Comparison of ENCODE assay signal across 26 cellular contexts in genomic region chr22:29039148-29039547, GRCh38. TPM values are rescaled to one million over a fixed set of nuclear protein-coding genes. Genes with fewer than 3 reads are reported as not detected.
"Had no signal": no experiment of that assay in that cellular context is flagged by ENCODE, and none has a peak within 500 bp of the region (broad histone marks: within the 10 kb centered on the region; RNA-seq: fewer than 3 reads in every experiment).

No MANE protein-coding gene starts in this region.

- H3K4me3 ChIP-seq: gastroesophageal sphincter, heart right ventricle, right atrium auricular region, smooth muscle cell, suprapubic skin had no signal

- H3K4me3 Mint-ChIP-seq: activated CD8-positive, alpha-beta T cell treated with anti-CD3 and anti-CD28 coated beads, Interleukin-2, amount 10 ng/mL, durations not matched to agents 7 days and 5 days; activated naive CD8-positive, alpha-beta T cell treated with anti-CD3 and anti-CD28 coated beads for 36 hours; effector memory CD8-positive, alpha-beta T cell; natural killer cell; T-helper 17 cell had no signal

- H3K36me3 Mint-ChIP-seq: activated naive CD8-positive, alpha-beta T cell treated with anti-CD3 and anti-CD28 coated beads for 36 hours; natural killer cell had no signal

- ATAC-seq: activated CD8-positive, alpha-beta T cell treated with anti-CD3 and anti-CD28 coated beads, Interleukin-2, amount 10 ng/mL, durations not matched to agents 7 days and 5 days; effector memory CD8-positive, alpha-beta T cell; gastroesophageal sphincter; left cardiac atrium; natural killer cell; T-helper 17 cell had no signal

- H3K27ac Mint-ChIP-seq: activated CD8-positive, alpha-beta T cell treated with anti-CD3 and anti-CD28 coated beads, Interleukin-2, amount 10 ng/mL, durations not matched to agents 7 days and 5 days; activated naive CD8-positive, alpha-beta T cell treated with anti-CD3 and anti-CD28 coated beads for 36 hours; effector memory CD8-positive, alpha-beta T cell; natural killer cell; progenitor cell of endocrine pancreas; T-helper 17 cell had no signal

- H3K27me3 Mint-ChIP-seq: progenitor cell of endocrine pancreas, T-helper 17 cell had no signal

- H3K36me3 ChIP-seq: suprapubic skin had no signal

- H3K4me1 Mint-ChIP-seq: activated naive CD8-positive, alpha-beta T cell treated with anti-CD3 and anti-CD28 coated beads for 36 hours; T-helper 17 cell had no signal

- H3K9me3 Mint-ChIP-seq: activated naive CD8-positive, alpha-beta T cell treated with anti-CD3 and anti-CD28 coated beads for 36 hours; effector memory CD8-positive, alpha-beta T cell; natural killer cell had no signal

- H3K27ac ChIP-seq: epithelial cell of prostate, gastroesophageal sphincter, heart right ventricle, right atrium auricular region, suprapubic skin had no signal

- H3K27me3 ChIP-seq: gastroesophageal sphincter, heart right ventricle, right atrium auricular region, suprapubic skin had no signal

- DNase-seq: activated CD4-positive, alpha-beta T cell treated with anti-CD3 and anti-CD28 coated beads for 4 hours; activated CD8-positive, alpha-beta memory T cell treated with anti-CD3 and anti-CD28 coated beads, Interleukin-2, amount 50 U/mL, for 4 hours; activated CD8-positive, alpha-beta T cell treated with anti-CD3 and anti-CD28 coated beads, Interleukin-2, amount 10 ng/mL, durations not matched to agents 7 days and 5 days; activated gamma-delta T cell; activated naive CD8-positive, alpha-beta T cell treated with anti-CD3 and anti-CD28 coated beads for 36 hours; activated T-cell treated with anti-CD3 and anti-CD28 coated beads, Interleukin-2, amount 50 U/mL, for 48 hours; dermis blood vessel endothelial cell; effector memory CD8-positive, alpha-beta T cell; heart right ventricle; left cardiac atrium; natural killer cell; occipital lobe; stimulated activated CD4-positive, alpha-beta T cell treated with anti-CD3 and anti-CD28 coated beads, Interleukin-4, amount 100 ng/mL, for 4 hours; stimulated activated CD8-positive, alpha-beta memory T cell treated with anti-CD3 and anti-CD28 coated beads, Interleukin-4, amount 100 ng/mL, for 48 hours; stimulated activated naive CD4-positive, alpha-beta T cell treated with Interleukin-2 at 50 U/mL for 16 hours; T-helper 17 cell had no signal

- H3K9me3 ChIP-seq: gastroesophageal sphincter, heart right ventricle, right atrium auricular region, suprapubic skin had no signal

RNA-seq across cellular contexts. Expression of gene C22orf31, which starts 22.5 kb away (rescaled TPM):
- total RNA-seq: activated CD8-positive, alpha-beta T cell treated with anti-CD3 and anti-CD28 coated beads, Interleukin-2, amount 10 ng/mL, durations not matched to agents 7 days and 5 days; activated naive CD8-positive, alpha-beta T cell treated with anti-CD3 and anti-CD28 coated beads for 36 hours; chondrocyte; dermis blood vessel endothelial cell; gastroesophageal sphincter; left cardiac atrium; lung microvascular endothelial cell; mucosa of gallbladder; natural killer cell; occipital lobe; progenitor cell of endocrine pancreas; right atrium auricular region; smooth muscle cell; suprapubic skin; T-helper 17 cell; ureter had no signal
- polyA plus RNA-seq: heart right ventricle, smooth muscle cell had no signal
